14 cellular contexts compared by ENCODE assay signal in genomic region chr10:61172182-61172926, GRCh38.
DNase-seq lines count a peak whose midpoint lies in the region; TF ChIP-seq lines count a peak whose summit lies in the region.
"Had no signal": no experiment of that assay in that cellular context is flagged by ENCODE, and none has a peak within 500 bp of the region (broad histone marks: within the 10 kb centered on the region; RNA-seq: fewer than 3 reads in every experiment).

No MANE protein-coding gene starts in this region.

- H3K9me3 ChIP-seq in HEK293 (ENCODE audit: control insufficient read depth, insufficient read depth, low read depth, low read length) = no peaks in the 10 kb centered on the region; the same call in 1 of the 2 replicates

- H3K36me3 ChIP-seq in HEK293 (ENCODE audit: control insufficient read depth in 2 of 2, insufficient read depth in 1 of 2, low read length in 2 of 2) = no peaks in the 10 kb centered on the region

- no peaks in the 10 kb centered on the region for H3K4me1 ChIP-seq in HEK293 (ENCODE audit: control insufficient read depth, insufficient read depth, low read length)

- H3K4me3 ChIP-seq in HEK293 (ENCODE audit: low read depth, low read length) = no peak overlapping the region

- TF ChIP-seq CTCF in HEK293 (tag by site-specific recombination; IDR thresholded peaks at IDR 0.05) = no peak

- no peak overlapping the region for H3K27ac ChIP-seq in HEK293 (ENCODE audit: extremely low read depth, low read depth, low read length)

- DNase-seq in NCI-H748 (lab: John Stamatoyannopoulos, UW; ENCODE audit: unreplicated experiment) (peak; percentile 66), NCI-H748 treated with DMSO at 0.1 percent for 48 hours (lab: John Stamatoyannopoulos, UW) (no peak), NCI-H69 (lab: John Stamatoyannopoulos, UW) (peak; percentile 75), NCI-H2081 treated with DMSO at 0.1 percent for 48 hours (lab: John Stamatoyannopoulos, UW) (no peak), NCI-H82 treated with DMSO at 0.1 percent for 48 hours (lab: John Stamatoyannopoulos, UW; ENCODE audit: unreplicated experiment) (no peak)
- DNase-seq in stimulated activated CD4-positive, alpha-beta T cell treated with anti-CD3 and anti-CD28 coated beads, Interleukin-4, amount 100 ng/mL, for 24 hours = no peak
- DNase-seq: 8988T; C1 segment of cervical spinal cord; Calu3; CD4-positive, alpha-beta T cell; DMS 273 treated with DMSO at 0.1 percent for 48 hours; HCEC 1CT; KG1 had no signal

- CTCF ChIA-PET in HEK293 (lab: Yijun Ruan, JAX) = interaction anchor here (0.6 kb wide), 2 partner anchors 72 to 99 kb away, joined by 3 to 6 read pairs; no protein-coding TSS in a partner anchor

- POLR2A ChIA-PET in HEK293 (lab: Yijun Ruan, JAX) = no interaction called here

TF ChIP-seq in HEK293, 187 proteins besides CTCF, POLR2A, EP300 and RAD21:
- no peak for TF ChIP-seq ZNF155 (tag by site-specific recombination; IDR thresholded peaks at IDR 0.05)
- TF ChIP-seq ZNF366 (tag by site-specific recombination; conservative IDR thresholded peaks at IDR 0.05) = peak; percentile 57; the same call in 1 of the 2 replicates

Comparison
In these comparisons a context has a peak if more than half of its experiments do, and no peak if none do; other contexts are left out.
1. DNase-seq: peak in NCI-H748 (single experiment) and NCI-H69 (single experiment); none in NCI-H748 treated with DMSO at 0.1 percent for 48 hours (single experiment), stimulated activated CD4-positive, alpha-beta T cell treated with anti-CD3 and anti-CD28 coated beads, Interleukin-4, amount 100 ng/mL, for 24 hours (single experiment), NCI-H2081 treated with DMSO at 0.1 percent for 48 hours (single experiment) and NCI-H82 treated with DMSO at 0.1 percent for 48 hours (single experiment).